8 cellular contexts compared by ENCODE assay signal in genomic region chr4:15655223-15656037, GRCh38. TPM values are rescaled to one million over a fixed set of nuclear protein-coding genes. Genes with fewer than 3 reads are reported as not detected.
DNase-seq lines count a peak whose midpoint lies in the region; ATAC-seq and TF ChIP-seq lines count a peak whose summit lies in the region.

TSS of gene FBXL5 (minus strand) at chr4:15655357. CDS start at chr4:15655287, 70 bp downstream.

- no peaks in the 10 kb centered on the region for H3K9me3 ChIP-seq in heart right ventricle
- no peaks in the 10 kb centered on the region for H3K9me3 ChIP-seq in prostate gland

- WGBS in adipose tissue, 3 donors: 3 to 5% (median 4%) methylated on average over 68 to 85 of the region's 85 CpGs
- WGBS in heart right ventricle, 2 donors: 1 to 2% methylated on average over 84 to 85 of the region's 85 CpGs
- WGBS in prostate gland: under 1% methylated on average over 84 of the region's 85 CpGs

- H3K4me1 ChIP-seq in heart right ventricle (peaks cover 0 to 81% (median 42%) of the 10 kb centered on the region in 9 donors), prostate gland (replicated peaks) (peaks cover 4% of the 10 kb centered on the region)

- H3K4me3 ChIP-seq in GM12865 (ENCODE audit: low read depth, low read length) (peak within 1 kb of the TSS; percentile 97), heart right ventricle (peak within 1 kb of the TSS; percentile 48 to 85 (median 72)), prostate gland (peak within 1 kb of the TSS; percentile 72 to 79)

- H3K4me3 Mint-ChIP-seq in T-cell: peak within 1 kb of the TSS; percentile 96 to 99 (median 98)

- intact Hi-C loops in heart right ventricle (cut with DNase I): loop anchor here in 4 of 10 donors (1.0 to 10.0 kb wide), 8 partner anchors 26 to 653 kb away; partner anchors contain the start of genes CPEB2 (in 2 of the 4) and FAM200B (in 1 of the 4)
- intact Hi-C loops in prostate gland (cut with DNase I): loop anchor here (5.0 to 10.0 kb wide), 3 partner anchors 63 to 651 kb away; partner anchors contain the start of gene CPEB2

- H3K27ac ChIP-seq in adipose tissue (ENCODE audit: low read depth, low read length): peak within 1 kb of the TSS; percentile 89
- peak within 1 kb of the TSS; percentile 91 to 100 (median 99) for H3K27ac ChIP-seq in heart right ventricle
- peak within 1 kb of the TSS; percentile 99 for H3K27ac ChIP-seq in prostate gland

- H3K27me3 Mint-ChIP-seq in T-cell: no peaks in the 10 kb centered on the region

- TF ChIP-seq POLR2A in prostate gland (IDR thresholded peaks at IDR 0.05): peak; percentile 83

- H3K9me3 Mint-ChIP-seq in T-cell: no peaks in the 10 kb centered on the region

- CTCF ChIA-PET in T-cell (lab: Charles Lee): interaction anchor here in 1 of 2 donors (1.1 kb wide), 2 partner anchors 22 to 26 kb away, joined by 3 read pairs; partner anchors contain the start of gene FAM200B

- peak within 1 kb of the TSS; percentile 98 for H3K27ac Mint-ChIP-seq in T-cell

- TF ChIP-seq CTCF in GM12865 (IDR thresholded peaks at IDR 0.05; ENCODE audit: insufficient read depth, low read depth, low read length, missing control alignments): no peak
- no peak for TF ChIP-seq CTCF in heart right ventricle (IDR thresholded peaks at IDR 0.05)
- peak in 1 of 4 experiments; percentile 19 for TF ChIP-seq CTCF in prostate gland (IDR thresholded peaks at IDR 0.05)

- POLR2A ChIA-PET in T-cell (lab: Charles Lee): interaction anchor here (0.7 to 0.9 kb wide), 3 partner anchors 12 to 101 kb away, joined by 3 to 9 read pairs (median 3); no protein-coding TSS in a partner anchor

- DNase-seq in GM12865 (ENCODE audit: low read depth): peak; percentile 92
- peak; percentile 77 for DNase-seq in NCI-H1048 (lab: John Stamatoyannopoulos, UW)
- DNase-seq in T-cell: peak; percentile 68 to 85 (median 77)
- peak; percentile 77 to 85 for DNase-seq in heart right ventricle
- DNase-seq in prostate gland (ENCODE audit: low spot score): peak; percentile 72
- DNase-seq in ureter (ENCODE audit: low spot score): peak; percentile 83

- H3K36me3 ChIP-seq in heart right ventricle (no peaks in the 10 kb centered on the region), prostate gland (no peaks in the 10 kb centered on the region)

- no peaks in the 10 kb centered on the region for H3K27me3 ChIP-seq in heart right ventricle
- H3K27me3 ChIP-seq in prostate gland (replicated peaks; ENCODE audit: insufficient read depth): no peaks in the 10 kb centered on the region

- H3K36me3 Mint-ChIP-seq in T-cell: no peaks in the 10 kb centered on the region

- ATAC-seq in HG02588 (IDR thresholded peaks at IDR 0.05; ENCODE audit: unreplicated experiment) (peak; percentile 73), T-cell (replicated peaks in 1 of 4) (peak; percentile 85 to 86 (median 85)), heart right ventricle (peak; percentile 86 to 93 (median 90))

- peaks cover 41 to 43% (median 41%) of the 10 kb centered on the region in 3 donors for H3K4me1 Mint-ChIP-seq in T-cell

RNA-seq across cellular contexts. Expression of gene FBXL5, which starts in this region (rescaled TPM):
- total RNA-seq in T-cell: 10 to 100 TPM; 40.2 to 64.6 (median 45.0) TPM
- 100 to 1,000 TPM in 1 of 3 donors, 10 to 100 TPM in 2; 26.3 to 100 (median 79.4) TPM for polyA plus RNA-seq in adipose tissue
- total RNA-seq in heart right ventricle: 100 to 1,000 TPM in 1 of 10 donors, 10 to 100 TPM in 9; 63.2 to 102 (median 77.3) TPM
- polyA plus RNA-seq in heart right ventricle: 10 to 100 TPM; 32.8 to 35.7 TPM
- 100 to 1,000 TPM in 1 of 2 donors, 10 to 100 TPM in 1; 86.0 to 123 TPM for total RNA-seq in prostate gland
- 110 TPM for total RNA-seq in ureter

Comparison
In these comparisons a context has a peak if more than half of its experiments do, and no peak if none do; other contexts are left out.
1. Peak in every context shown above with its lines: DNase-seq, ATAC-seq, H3K4me3 ChIP-seq and H3K27ac ChIP-seq.